ENCODE assay signal across 2 cellular contexts in genomic region chr1:41473738-41474362, GRCh38.
TF ChIP-seq lines count a peak whose summit lies in the region.

No MANE protein-coding gene starts in this region.

TF ChIP-seq in SK-N-SH, 30 proteins besides CTCF, POLR2A, EP300 and RAD21 (continued from another document):
- TF ChIP-seq, protein P1, sequence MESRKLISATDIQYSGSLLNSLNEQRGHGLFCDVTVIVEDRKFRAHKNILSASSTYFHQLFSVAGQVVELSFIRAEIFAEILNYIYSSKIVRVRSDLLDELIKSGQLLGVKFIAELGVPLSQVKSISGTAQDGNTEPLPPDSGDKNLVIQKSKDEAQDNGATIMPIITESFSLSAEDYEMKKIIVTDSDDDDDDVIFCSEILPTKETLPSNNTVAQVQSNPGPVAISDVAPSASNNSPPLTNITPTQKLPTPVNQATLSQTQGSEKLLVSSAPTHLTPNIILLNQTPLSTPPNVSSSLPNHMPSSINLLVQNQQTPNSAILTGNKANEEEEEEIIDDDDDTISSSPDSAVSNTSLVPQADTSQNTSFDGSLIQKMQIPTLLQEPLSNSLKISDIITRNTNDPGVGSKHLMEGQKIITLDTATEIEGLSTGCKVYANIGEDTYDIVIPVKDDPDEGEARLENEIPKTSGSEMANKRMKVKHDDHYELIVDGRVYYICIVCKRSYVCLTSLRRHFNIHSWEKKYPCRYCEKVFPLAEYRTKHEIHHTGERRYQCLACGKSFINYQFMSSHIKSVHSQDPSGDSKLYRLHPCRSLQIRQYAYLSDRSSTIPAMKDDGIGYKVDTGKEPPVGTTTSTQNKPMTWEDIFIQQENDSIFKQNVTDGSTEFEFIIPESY (IDR thresholded peaks at IDR 0.05; ENCODE audit: borderline replicate concordance, low read depth) = no peak
- TF ChIP-seq NRF1 (IDR thresholded peaks at IDR 0.05; ENCODE audit: low read depth, low read length) = no peak
- TF ChIP-seq YY1 (IDR thresholded peaks at IDR 0.05; ENCODE audit: low read depth) = no peak
- TF ChIP-seq FOSL2 (IDR thresholded peaks at IDR 0.05; ENCODE audit: borderline replicate concordance, low read depth) = no peak
- TF ChIP-seq, protein P2, sequence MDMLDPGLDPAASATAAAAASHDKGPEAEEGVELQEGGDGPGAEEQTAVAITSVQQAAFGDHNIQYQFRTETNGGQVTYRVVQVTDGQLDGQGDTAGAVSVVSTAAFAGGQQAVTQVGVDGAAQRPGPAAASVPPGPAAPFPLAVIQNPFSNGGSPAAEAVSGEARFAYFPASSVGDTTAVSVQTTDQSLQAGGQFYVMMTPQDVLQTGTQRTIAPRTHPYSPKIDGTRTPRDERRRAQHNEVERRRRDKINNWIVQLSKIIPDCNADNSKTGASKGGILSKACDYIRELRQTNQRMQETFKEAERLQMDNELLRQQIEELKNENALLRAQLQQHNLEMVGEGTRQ (IDR thresholded peaks at IDR 0.05; ENCODE audit: borderline replicate concordance, low read depth, low read length) = no peak
TF ChIP-seq in SK-N-SH: peak in this region for 0.

TF ChIP-seq in SK-N-SH treated with all-trans-retinoic acid at 6 μM for 48 hours, 23 proteins besides CTCF, POLR2A, EP300 and RAD21 (continued from another document):
- TF ChIP-seq, protein P3, sequence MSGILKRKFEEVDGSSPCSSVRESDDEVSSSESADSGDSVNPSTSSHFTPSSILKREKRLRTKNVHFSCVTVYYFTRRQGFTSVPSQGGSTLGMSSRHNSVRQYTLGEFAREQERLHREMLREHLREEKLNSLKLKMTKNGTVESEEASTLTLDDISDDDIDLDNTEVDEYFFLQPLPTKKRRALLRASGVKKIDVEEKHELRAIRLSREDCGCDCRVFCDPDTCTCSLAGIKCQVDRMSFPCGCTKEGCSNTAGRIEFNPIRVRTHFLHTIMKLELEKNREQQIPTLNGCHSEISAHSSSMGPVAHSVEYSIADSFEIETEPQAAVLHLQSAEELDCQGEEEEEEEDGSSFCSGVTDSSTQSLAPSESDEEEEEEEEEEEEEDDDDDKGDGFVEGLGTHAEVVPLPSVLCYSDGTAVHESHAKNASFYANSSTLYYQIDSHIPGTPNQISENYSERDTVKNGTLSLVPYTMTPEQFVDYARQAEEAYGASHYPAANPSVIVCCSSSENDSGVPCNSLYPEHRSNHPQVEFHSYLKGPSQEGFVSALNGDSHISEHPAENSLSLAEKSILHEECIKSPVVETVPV (CRISPR knock-in tag; IDR thresholded peaks at IDR 0.05) = no peak
- no peak for TF ChIP-seq RARB (CRISPR knock-in tag; IDR thresholded peaks at IDR 0.05)
- TF ChIP-seq BACH2 (CRISPR knock-in tag; IDR thresholded peaks at IDR 0.05; ENCODE audit: borderline replicate concordance) = no peak
- no peak for TF ChIP-seq SNAI2 (CRISPR knock-in tag; IDR thresholded peaks at IDR 0.05)
- TF ChIP-seq PATZ1 (CRISPR knock-in tag; IDR thresholded peaks at IDR 0.05; ENCODE audit: borderline replicate concordance) = no peak
- TF ChIP-seq ISL1 (CRISPR knock-in tag; IDR thresholded peaks at IDR 0.05) = no peak
- TF ChIP-seq PPARA (CRISPR knock-in tag; IDR thresholded peaks at IDR 0.05; ENCODE audit: borderline replicate concordance) = no peak
